Comparison of ENCODE assay signal across 1 cellular context in genomic region chr10:65571011-65571570, GRCh38.
TF ChIP-seq lines count a peak whose summit lies in the region.

No MANE protein-coding gene starts in this region.

TF ChIP-seq in GM23338, 12 proteins besides CTCF, POLR2A, EP300 and RAD21 (continued from another document):
- no peak for TF ChIP-seq REST (IDR thresholded peaks at IDR 0.05; ENCODE audit: unreplicated experiment)
- TF ChIP-seq POLR2AphosphoS5 (IDR thresholded peaks at IDR 0.05; ENCODE audit: low read depth), result no peak
- no peak for TF ChIP-seq NANOG (IDR thresholded peaks at IDR 0.05; ENCODE audit: borderline replicate concordance)
- no peak for TF ChIP-seq ZNF114 (CRISPR knock-in tag; IDR thresholded peaks at IDR 0.05)
